ENCODE assay signal across 10 cellular contexts in the genomic region with DNA sequence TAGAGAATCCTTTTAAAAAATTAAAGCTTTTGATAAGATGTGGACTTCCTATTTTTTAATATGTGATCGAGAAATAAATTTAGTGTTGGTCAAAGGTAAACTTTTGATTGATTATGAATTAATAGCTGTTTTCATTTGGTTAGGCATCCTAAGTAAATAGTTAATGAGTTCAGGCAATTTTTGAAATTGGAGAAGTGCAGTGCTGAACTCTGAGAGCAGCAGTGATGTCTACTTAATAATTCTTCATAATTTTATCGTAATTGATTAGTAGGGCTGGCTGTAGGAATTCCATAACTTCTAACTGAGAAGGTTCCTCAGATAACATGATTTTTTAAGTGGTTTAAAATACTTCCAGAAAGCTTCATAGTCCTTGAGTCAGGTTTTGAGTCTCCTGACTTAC. TPM values are rescaled to one million over a fixed set of nuclear protein-coding genes. Genes with fewer than 3 reads are reported as not detected.
A peak's percentile ranks its signal among the peaks of the same experiment; 100 is the strongest.
DNase-seq lines count a peak whose midpoint lies in the region; ATAC-seq and TF ChIP-seq lines count a peak whose summit lies in the region.
"Had no signal": no experiment of that assay in that cellular context is flagged by ENCODE, and none has a peak within 500 bp of the region (broad histone marks: within the 10 kb centered on the region; RNA-seq: fewer than 3 reads in every experiment).

No MANE protein-coding gene starts in this region.

- H3K4me1 ChIP-seq in CD8-positive, alpha-beta memory T cell (ENCODE audit: insufficient read depth, low read length), result peaks cover 4% of the 10 kb centered on the region
- peaks cover 0 to 8% of the 10 kb centered on the region in 2 donors for H3K4me1 ChIP-seq in naive thymus-derived CD4-positive, alpha-beta T cell (ENCODE audit: control insufficient read depth in 2 of 2, insufficient read depth in 2 of 2, low read length in 2 of 2)
- H3K4me1 ChIP-seq in adrenal gland (replicated peaks in 1 of 2), result peaks cover 0 to 13% of the 10 kb centered on the region in 2 donors

- ATAC-seq in activated naive CD8-positive, alpha-beta T cell treated with anti-CD3 and anti-CD28 coated beads, Interleukin-2, amount 50 U/mL, for 24 hours, result no peak
- no peak for ATAC-seq in naive thymus-derived CD4-positive, alpha-beta T cell
- no peak for ATAC-seq in GM18868 (IDR thresholded peaks at IDR 0.05; ENCODE audit: unreplicated experiment)
- ATAC-seq in HG02759 (IDR thresholded peaks at IDR 0.05; ENCODE audit: unreplicated experiment), result no peak
- ATAC-seq: gastroesophageal sphincter had no signal

- no peaks in the 10 kb centered on the region for H3K27me3 ChIP-seq in CD8-positive, alpha-beta memory T cell (ENCODE audit: insufficient read depth, low read length, poor library complexity, severe bottlenecking)
- H3K27me3 ChIP-seq in HL-60 (ENCODE audit: insufficient read depth, poor library complexity, severe bottlenecking) (no peaks in the 10 kb centered on the region), adrenal gland (no peaks in the 10 kb centered on the region)
- H3K27me3 ChIP-seq in naive thymus-derived CD4-positive, alpha-beta T cell (ENCODE audit: control insufficient read depth in 2 of 2, insufficient read depth in 2 of 2, low read length in 2 of 2), result no peaks in the 10 kb centered on the region
- H3K27me3 ChIP-seq: gastroesophageal sphincter had no signal

- CTCF ChIA-PET in CD8-positive, alpha-beta memory T cell (lab: Charles Lee), result interaction anchor here (1.2 to 4.6 kb wide), 12 partner anchors 84 to 305 kb away, joined by 3 to 41 read pairs (median 6); partner anchors contain the start of gene TMEM131L
- CTCF ChIA-PET in naive thymus-derived CD4-positive, alpha-beta T cell (lab: Charles Lee), result interaction anchor here (0.6 to 3.6 kb wide), 19 partner anchors 17 to 404 kb away, joined by 3 to 32 read pairs (median 3); partner anchors contain the start of gene TMEM131L

- H3K36me3 ChIP-seq in CD8-positive, alpha-beta memory T cell (ENCODE audit: insufficient read depth, low read length), result no peaks in the 10 kb centered on the region
- no peaks in the 10 kb centered on the region for H3K36me3 ChIP-seq in naive thymus-derived CD4-positive, alpha-beta T cell (ENCODE audit: control insufficient read depth in 2 of 3, insufficient read depth in 3 of 3, low read length in 3 of 3)
- H3K36me3 ChIP-seq in adrenal gland (replicated peaks in 1 of 2), result no peaks in the 10 kb centered on the region
- H3K36me3 ChIP-seq: gastroesophageal sphincter had no signal

- WGBS in adrenal gland, 4 donors, result 49 to 54% (median 50%) methylated on average over 2 of the region's 2 CpGs

- H3K4me1 Mint-ChIP-seq in CD8-positive, alpha-beta memory T cell, result peaks cover 9 to 31% (median 14%) of the 10 kb centered on the region in 3 donors
- peaks cover 28% of the 10 kb centered on the region for H3K4me1 Mint-ChIP-seq in activated naive CD8-positive, alpha-beta T cell treated with anti-CD3 and anti-CD28 coated beads, Interleukin-2, amount 50 U/mL, for 24 hours
- H3K4me1 Mint-ChIP-seq in naive thymus-derived CD4-positive, alpha-beta T cell, result peaks cover 4 to 50% (median 32%) of the 10 kb centered on the region in 7 donors

- POLR2A ChIA-PET in CD8-positive, alpha-beta memory T cell (lab: Charles Lee), result interaction anchor here (1.0 kb wide), 1 partner anchor 120 kb away, joined by 3 read pairs; no protein-coding TSS in a partner anchor
- POLR2A ChIA-PET in naive thymus-derived CD4-positive, alpha-beta T cell (lab: Charles Lee), result interaction anchor here (0.7 to 3.4 kb wide), 10 partner anchors 8 to 228 kb away, joined by 3 to 13 read pairs (median 5); no protein-coding TSS in a partner anchor

- peaks cover 0 to 4% (median 0%) of the 10 kb centered on the region in 3 donors for H3K36me3 Mint-ChIP-seq in CD8-positive, alpha-beta memory T cell
- peaks cover 13% of the 10 kb centered on the region for H3K36me3 Mint-ChIP-seq in activated naive CD8-positive, alpha-beta T cell treated with anti-CD3 and anti-CD28 coated beads, Interleukin-2, amount 50 U/mL, for 24 hours (ENCODE audit: low read depth)
- H3K36me3 Mint-ChIP-seq in naive thymus-derived CD4-positive, alpha-beta T cell, result peaks cover 0 to 7% (median 0%) of the 10 kb centered on the region in 5 donors

- TF ChIP-seq POLR2A in adrenal gland (IDR thresholded peaks at IDR 0.05), result no peak

- TF ChIP-seq CTCF in HL-60 (IDR thresholded peaks at IDR 0.05; ENCODE audit: insufficient read depth, low read length) (no peak), adrenal gland (IDR thresholded peaks at IDR 0.05) (no peak)

- peaks cover 3 to 11% of the 10 kb centered on the region in 2 donors for H3K27me3 Mint-ChIP-seq in CD8-positive, alpha-beta memory T cell
- peaks cover 9% of the 10 kb centered on the region for H3K27me3 Mint-ChIP-seq in activated naive CD8-positive, alpha-beta T cell treated with anti-CD3 and anti-CD28 coated beads, Interleukin-2, amount 50 U/mL, for 24 hours
- H3K27me3 Mint-ChIP-seq in naive thymus-derived CD4-positive, alpha-beta T cell, result peaks cover 0 to 16% (median 5%) of the 10 kb centered on the region in 5 donors

- H3K27ac ChIP-seq in CD8-positive, alpha-beta memory T cell (ENCODE audit: low read depth, low read length), result no peak overlapping the region
- H3K27ac ChIP-seq in HL-60 (replicated peaks) (peak overlapping the region; percentile 96), adrenal gland (no peak overlapping the region)
- H3K27ac ChIP-seq in naive thymus-derived CD4-positive, alpha-beta T cell (ENCODE audit: low read depth, low read length), result no peak overlapping the region

- intact Hi-C loops in naive thymus-derived CD4-positive, alpha-beta T cell (cut with micrococcal nuclease), result loop anchor here in 1 of 2 donors (5.0 to 10.0 kb wide), 2 partner anchors 1011 to 1209 kb away; partner anchors contain the start of gene PLRG1
- intact Hi-C loops in head of caudate nucleus (cut with DNase I), result loop anchor here (10.0 kb wide), 2 partner anchors 129 to 409 kb away; no protein-coding TSS in a partner anchor
- intact Hi-C loops in adrenal gland (cut with DNase I), result loop anchor here in 1 of 2 donors (10.0 kb wide), 1 partner anchor 89 kb away; no protein-coding TSS in a partner anchor

- H3K4me3 ChIP-seq in CD8-positive, alpha-beta memory T cell (ENCODE audit: low read length), result no peak overlapping the region
- H3K4me3 ChIP-seq in HL-60 (replicated peaks; ENCODE audit: insufficient read depth, low read length) (peak overlapping the region; percentile 63), adrenal gland (no peak overlapping the region)
- no peak overlapping the region for H3K4me3 ChIP-seq in naive thymus-derived CD4-positive, alpha-beta T cell (ENCODE audit: low read length)

- no peaks in the 10 kb centered on the region for H3K9me3 ChIP-seq in CD8-positive, alpha-beta memory T cell (ENCODE audit: low read length)
- no peaks in the 10 kb centered on the region for H3K9me3 ChIP-seq in naive thymus-derived CD4-positive, alpha-beta T cell (ENCODE audit: control insufficient read depth in 2 of 3, low read length in 3 of 3)
- no peaks in the 10 kb centered on the region for H3K9me3 ChIP-seq in adrenal gland (replicated peaks in 1 of 3)
- H3K9me3 ChIP-seq: gastroesophageal sphincter had no signal

- peak overlapping the region in 6 of 7 donors; percentile 92 to 96 (median 94) for H3K4me3 Mint-ChIP-seq in CD8-positive, alpha-beta memory T cell
- H3K4me3 Mint-ChIP-seq in activated naive CD8-positive, alpha-beta T cell treated with anti-CD3 and anti-CD28 coated beads, Interleukin-2, amount 50 U/mL, for 24 hours, result peak overlapping the region; percentile 92
- peak overlapping the region in 9 of 10 donors; percentile 89 to 97 (median 93) for H3K4me3 Mint-ChIP-seq in naive thymus-derived CD4-positive, alpha-beta T cell

- H3K27ac Mint-ChIP-seq in CD8-positive, alpha-beta memory T cell, result peak overlapping the region in 1 of 8 donors; percentile 53
- H3K27ac Mint-ChIP-seq in activated naive CD8-positive, alpha-beta T cell treated with anti-CD3 and anti-CD28 coated beads, Interleukin-2, amount 50 U/mL, for 24 hours, result no peak overlapping the region
- peak overlapping the region in 3 of 9 donors; percentile 76 to 81 (median 78) for H3K27ac Mint-ChIP-seq in naive thymus-derived CD4-positive, alpha-beta T cell

- no peak for DNase-seq in CD8-positive, alpha-beta memory T cell
- DNase-seq in HL-60 (ENCODE audit: low read depth in 1 of 2, low spot score in 1 of 2), result no peak
- no peak for DNase-seq in activated naive CD8-positive, alpha-beta T cell treated with anti-CD3 and anti-CD28 coated beads, Interleukin-2, amount 50 U/mL, for 24 hours
- no peak for DNase-seq in naive thymus-derived CD4-positive, alpha-beta T cell
- DNase-seq in head of caudate nucleus, result no peak
- no peak for DNase-seq in adrenal gland
- DNase-seq: activated CD8-positive, alpha-beta memory T cell treated with anti-CD3 and anti-CD28 coated beads, Interleukin-2, amount 50 U/mL, for 4 hours had no signal

- H3K9me3 Mint-ChIP-seq in CD8-positive, alpha-beta memory T cell, result no peaks in the 10 kb centered on the region
- H3K9me3 Mint-ChIP-seq in activated naive CD8-positive, alpha-beta T cell treated with anti-CD3 and anti-CD28 coated beads, Interleukin-2, amount 50 U/mL, for 24 hours, result no peaks in the 10 kb centered on the region
- H3K9me3 Mint-ChIP-seq in naive thymus-derived CD4-positive, alpha-beta T cell, result no peaks in the 10 kb centered on the region

RNA-seq across cellular contexts. Expression of gene MND1, which starts 1.5 kb away (rescaled TPM):
- 10 to 100 TPM; 20.2 to 21.6 TPM for total RNA-seq in CD8-positive, alpha-beta memory T cell
- polyA plus RNA-seq in CD8-positive, alpha-beta memory T cell, result 0.31 TPM
- 10 to 100 TPM in 1 of 5 experiments, not detected in 4; 13.5 TPM for total RNA-seq in naive thymus-derived CD4-positive, alpha-beta T cell
- polyA plus RNA-seq in naive thymus-derived CD4-positive, alpha-beta T cell, result under 1 TPM in 1 of 2 donors, not detected in 1; 0.75 TPM
- 1 to 10 TPM in 1 of 8 donors, under 1 TPM in 4, not detected in 3; 0.36 to 1.2 (median 0.53) TPM for total RNA-seq in adrenal gland
- 1 to 10 TPM in 1 of 3 donors, under 1 TPM in 2; 0.44 to 2.3 (median 0.48) TPM for polyA plus RNA-seq in adrenal gland
